ENCODE assay signal across 19 cellular contexts in the genomic region with DNA sequence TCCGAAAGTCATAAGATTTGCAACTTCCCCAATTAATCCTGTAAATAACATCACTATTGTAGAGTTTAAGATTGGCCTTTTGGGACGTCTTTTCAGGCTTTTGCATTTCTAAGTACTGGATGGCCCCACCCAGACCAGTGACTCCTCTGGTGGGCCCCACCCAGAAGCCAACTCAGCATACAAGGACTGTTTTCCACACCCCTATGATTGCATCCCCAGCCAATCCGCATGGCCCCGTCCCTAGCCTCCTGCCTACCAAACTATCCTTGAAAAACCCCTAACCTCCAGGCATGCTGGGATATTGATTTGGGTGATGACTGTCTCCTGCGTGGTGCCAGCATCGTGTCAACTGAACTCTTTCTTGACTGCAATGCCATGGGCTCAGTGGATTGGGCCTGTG.
"Had no signal": no experiment of that assay in that cellular context is flagged by ENCODE, and none has a peak within 500 bp of the region (broad histone marks: within the 10 kb centered on the region; RNA-seq: fewer than 3 reads in every experiment).

No MANE protein-coding gene starts in this region.

- H3K4me3 ChIP-seq: esophagus muscularis mucosa, gastroesophageal sphincter, left ventricle myocardium inferior, lower lobe of right lung, right atrium auricular region, sigmoid colon, skin epidermis, uterus had no signal

- H3K4me1 ChIP-seq: esophagus muscularis mucosa, gastroesophageal sphincter, left ventricle myocardium inferior, lower lobe of right lung, right atrium auricular region, sigmoid colon, uterus had no signal

- ATAC-seq: gastroesophageal sphincter, left cardiac atrium, lower lobe of right lung had no signal

- H3K9me3 ChIP-seq: gastroesophageal sphincter, lower lobe of right lung, neutrophil, right atrium auricular region, sigmoid colon had no signal

- H3K27ac ChIP-seq: esophagus muscularis mucosa, gastroesophageal sphincter, left ventricle myocardium inferior, lower lobe of right lung, neutrophil, right atrium auricular region, sigmoid colon, skin epidermis, uterus had no signal

- DNase-seq: cerebellar nuclear complex; dermis blood vessel endothelial cell; foreskin fibroblast; glutamatergic neuron; kidney; left cardiac atrium; left ventricle myocardium inferior; lower lobe of right lung; midbrain; naive B cell; posterior cingulate gyrus; sigmoid colon; stimulated activated naive CD4-positive, alpha-beta T cell treated with Interleukin-2 at 50 U/mL for 16 hours; uterus had no signal

- H3K36me3 ChIP-seq: esophagus muscularis mucosa, gastroesophageal sphincter, left ventricle myocardium inferior, lower lobe of right lung, neutrophil, right atrium auricular region, sigmoid colon, uterus had no signal

- H3K27me3 ChIP-seq: esophagus muscularis mucosa, gastroesophageal sphincter, neutrophil, right atrium auricular region, sigmoid colon, uterus had no signal
